Comparison of ENCODE assay signal across 2 cellular contexts in genomic region chr12:109134186-109134917, GRCh38.
TF ChIP-seq lines count a peak whose summit lies in the region.

No MANE protein-coding gene starts in this region.

TF ChIP-seq in HCT116, 20 proteins besides CTCF, POLR2A, EP300 and RAD21:
- no peak for TF ChIP-seq SP1 (IDR thresholded peaks at IDR 0.05; ENCODE audit: low read depth)
- TF ChIP-seq MAX (IDR thresholded peaks at IDR 0.05): no peak
- no peak for TF ChIP-seq CBX3 (IDR thresholded peaks at IDR 0.05; ENCODE audit: low read depth)
- TF ChIP-seq FOSL1 (IDR thresholded peaks at IDR 0.05; ENCODE audit: low read depth): no peak
- no peak for TF ChIP-seq JUND (IDR thresholded peaks at IDR 0.05)
- no peak for TF ChIP-seq ZFX (IDR thresholded peaks at IDR 0.05)
- TF ChIP-seq SRF (IDR thresholded peaks at IDR 0.05; ENCODE audit: low read depth): no peak
- TF ChIP-seq REST (IDR thresholded peaks at IDR 0.05; ENCODE audit: low read depth): no peak
- no peak for TF ChIP-seq EZH2phosphoT487 (IDR thresholded peaks at IDR 0.05; ENCODE audit: borderline replicate concordance)
- no peak for TF ChIP-seq ZBTB33 (IDR thresholded peaks at IDR 0.05; ENCODE audit: extremely low read depth, insufficient replicate concordance, low read length)
- no peak for TF ChIP-seq SIN3A (IDR thresholded peaks at IDR 0.05; ENCODE audit: low read depth)

TF ChIP-seq in GM12878, 131 proteins besides CTCF, POLR2A, EP300 and RAD21:
- TF ChIP-seq REST (IDR thresholded peaks at IDR 0.05; ENCODE audit: low read depth, low read length) (no peak), TCF3 (IDR thresholded peaks at IDR 0.05; ENCODE audit: borderline replicate concordance, insufficient read depth, low read depth, low read length) (no peak), BMI1 (IDR thresholded peaks at IDR 0.05; ENCODE audit: borderline replicate concordance) (no peak), MYB (IDR thresholded peaks at IDR 0.05; ENCODE audit: borderline replicate concordance, low read depth, low read length) (no peak), SUPT20H (IDR thresholded peaks at IDR 0.05; ENCODE audit: borderline replicate concordance, control insufficient read depth, low read depth, low read length) (no peak), CHD2 (IDR thresholded peaks at IDR 0.05; ENCODE audit: borderline replicate concordance, low read depth, low read length) (no peak), NR2C2 (IDR thresholded peaks at IDR 0.05; ENCODE audit: borderline replicate concordance, control insufficient read depth, insufficient read length, low read depth) (no peak), SREBF1 (IDR thresholded peaks at IDR 0.05; ENCODE audit: low read length) (no peak), BHLHE40 (IDR thresholded peaks at IDR 0.05; ENCODE audit: borderline replicate concordance in 1 of 2, low read depth in 2 of 2, low read length in 1 of 2) (no peak), SKIL (IDR thresholded peaks at IDR 0.05; ENCODE audit: low read depth, poor library complexity, severe bottlenecking) (no peak), NR2F1 (conservative IDR thresholded peaks at IDR 0.05) (no peak), SIX5 (IDR thresholded peaks at IDR 0.05; ENCODE audit: low read depth, low read length, severe bottlenecking) (no peak), WRNIP1 (IDR thresholded peaks at IDR 0.05; ENCODE audit: borderline replicate concordance, low read depth, low read length) (no peak)
